Comparison of ENCODE assay signal across 1 cellular context in genomic region chr18:73040247-73040646, GRCh38.
A peak's percentile ranks its signal among the peaks of the same experiment; 100 is the strongest.
TF ChIP-seq lines count a peak whose summit lies in the region.

No MANE protein-coding gene starts in this region.

TF ChIP-seq in HepG2, 621 proteins besides CTCF, POLR2A, EP300 and RAD21:
- no peak for TF ChIP-seq DMTF1 (CRISPR knock-in tag; IDR thresholded peaks at IDR 0.05)
- no peak for TF ChIP-seq GABPB1 (CRISPR knock-in tag; IDR thresholded peaks at IDR 0.05)
- TF ChIP-seq HNF4A (CRISPR knock-in tag; IDR thresholded peaks at IDR 0.05): peak; percentile 59
- no peak for TF ChIP-seq POGZ (CRISPR knock-in tag; IDR thresholded peaks at IDR 0.05)
- peak; percentile 63; the same call in 1 of the 2 replicates for TF ChIP-seq ZNF644 (CRISPR knock-in tag; IDR thresholded peaks at IDR 0.05; ENCODE audit: low read depth)
